Comparison of ENCODE assay signal across 8 cellular contexts in the genomic region with DNA sequence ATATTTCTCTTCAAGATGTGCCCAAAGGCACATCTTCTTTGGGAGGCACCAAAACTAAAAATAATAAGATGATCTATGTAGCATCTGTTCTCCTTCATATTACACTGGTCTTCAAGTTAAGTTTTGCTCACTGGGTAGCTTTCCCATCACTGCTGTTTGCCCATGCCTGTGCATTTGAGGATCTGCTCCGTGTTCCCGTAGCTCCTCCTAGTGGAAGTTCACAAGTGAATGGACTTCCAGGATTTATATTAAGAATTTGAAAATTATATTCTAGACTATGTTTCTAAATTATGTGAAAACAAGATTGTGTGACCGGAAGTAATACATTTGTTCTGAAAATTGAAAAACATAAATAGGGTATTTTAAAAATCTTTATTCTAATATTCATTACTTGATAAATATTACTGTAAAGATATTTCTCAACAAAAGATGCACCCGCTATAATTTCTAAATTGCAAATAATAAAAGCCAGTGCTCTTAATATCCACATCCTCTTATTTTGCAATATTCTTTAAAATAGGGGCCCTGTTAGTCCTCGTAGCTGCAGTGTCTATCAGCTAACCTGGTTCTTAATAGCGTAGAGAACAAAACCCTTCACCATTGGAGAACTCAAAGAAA.
DNase-seq lines count a peak whose midpoint lies in the region; FAIRE-seq and TF ChIP-seq lines count a peak whose summit lies in the region.
"Had no signal": no experiment of that assay in that cellular context is flagged by ENCODE, and none has a peak within 500 bp of the region (broad histone marks: within the 10 kb centered on the region; RNA-seq: fewer than 3 reads in every experiment).

No MANE protein-coding gene starts in this region.

- H3K9me2 ChIP-seq in PC-9 (ENCODE audit: insufficient read depth) = no peaks in the 10 kb centered on the region

- H4K20me1 ChIP-seq in PC-9 (ENCODE audit: insufficient read depth) = no peaks in the 10 kb centered on the region

- intact Hi-C loops in PC-9 (cut with micrococcal nuclease; ENCODE audit: unreplicated experiment) = loop anchor here (1.0 kb wide), 1 partner anchor 121 kb away; no protein-coding TSS in a partner anchor

- no peak overlapping the region for H3K4me3 ChIP-seq in GM06990 (replicated peaks; ENCODE audit: low read depth, low read length)
- H3K4me3 ChIP-seq in PC-9 = no peak overlapping the region
- H3K4me3 ChIP-seq in small intestine (ENCODE audit: low read depth in 1 of 2, low read length in 2 of 2) = no peak overlapping the region

- POLR2A ChIA-PET in PC-9 (lab: Charles Lee; ENCODE audit: unreplicated experiment) = interaction anchor here (0.6 kb wide), 1 partner anchor 319 kb away, joined by 3 read pairs; no protein-coding TSS in a partner anchor

- no peak overlapping the region for H3K27ac ChIP-seq in PC-9
- no peak overlapping the region for H3K27ac ChIP-seq in small intestine (ENCODE audit: low read depth in 1 of 2, low read length in 1 of 2)

- H3K27me3 ChIP-seq in GM06990 (replicated peaks; ENCODE audit: control insufficient read depth, insufficient read depth, low read length) (no peaks in the 10 kb centered on the region), PC-9 (ENCODE audit: insufficient read depth, low read depth) (no peaks in the 10 kb centered on the region), small intestine (ENCODE audit: control insufficient read depth in 2 of 2, insufficient read depth in 2 of 2, low read length in 2 of 2) (no peaks in the 10 kb centered on the region)

- BruUV-seq in PC-9 (replicated peaks; lab: Mats Ljungman, UMichigan) = no TSS peak

- H3K9me3 ChIP-seq in PC-9 (ENCODE audit: insufficient read depth, low read depth) = no peaks in the 10 kb centered on the region
- H3K9me3 ChIP-seq in small intestine (ENCODE audit: control insufficient read depth, low read depth) = no peaks in the 10 kb centered on the region

- CTCF ChIA-PET in PC-9 (lab: Charles Lee) = no interaction called here

- H3K4me2 ChIP-seq in PC-9 = no peak overlapping the region

- TF ChIP-seq CTCF in GM06990 (IDR thresholded peaks at IDR 0.05; ENCODE audit: insufficient read depth, low read length, poor library complexity, severe bottlenecking) = peak; percentile 24
- peak; percentile 59 for TF ChIP-seq CTCF in PC-9 (conservative IDR thresholded peaks at IDR 0.05)

- H3F3A ChIP-seq in PC-9 (ENCODE audit: insufficient read depth, low read depth) = no peaks in the 10 kb centered on the region

- no peak overlapping the region for H2AFZ ChIP-seq in PC-9

- H3K4me1 ChIP-seq in PC-9 (replicated peaks; ENCODE audit: insufficient read depth) (no peaks in the 10 kb centered on the region), small intestine (ENCODE audit: control insufficient read depth in 2 of 2, insufficient read depth in 1 of 2, low read depth in 1 of 2, low read length in 1 of 2) (no peaks in the 10 kb centered on the region)

- WGBS in small intestine, 3 donors = 50 to 55% (median 51%) methylated on average over 6 of the region's 6 CpGs

- H3K36me3 ChIP-seq in GM06990 (ENCODE audit: control insufficient read depth, insufficient read depth, low read length) (no peaks in the 10 kb centered on the region), PC-9 (ENCODE audit: low read depth) (no peaks in the 10 kb centered on the region), small intestine (ENCODE audit: control insufficient read depth in 2 of 2, insufficient read depth in 2 of 2, low read length in 2 of 2) (no peaks in the 10 kb centered on the region)

- DNase-seq in GM06990 (ENCODE audit: extremely low read depth, insufficient read length) = no peak
- DNase-seq in PC-9 = no peak
- DNase-seq in fibroblast of peridontal ligament (ENCODE audit: extremely low read depth) = peak; percentile 72
- peak; percentile 36 for DNase-seq in small intestine
- no peak for DNase-seq in mesenteric fat pad (ENCODE audit: low spot score)
- no peak for DNase-seq in epidermal melanocyte (ENCODE audit: insufficient read length, low spot score)
- DNase-seq in ecto neural progenitor cell (ENCODE audit: low spot score) = no peak
- DNase-seq: stimulated activated CD4-positive, alpha-beta T cell treated with anti-CD3 and anti-CD28 coated beads, Interleukin-2, amount 100 ng/mL, for 48 hours had no signal

- no peak for FAIRE-seq in small intestine (lab: Jason Lieb, UNC)

- no peaks in the 10 kb centered on the region for H3K79me2 ChIP-seq in PC-9 (ENCODE audit: low read depth)

Comparison
In these comparisons a context has a peak if more than half of its experiments do, and no peak if none do; other contexts are left out.
1. DNase-seq: peak in fibroblast of peridontal ligament (single experiment) and small intestine (single experiment); none in GM06990 (single experiment), PC-9 (0 of 2), mesenteric fat pad (single experiment), epidermal melanocyte (single experiment) and ecto neural progenitor cell (single experiment).